Comparison of ENCODE assay signal across 1 cellular context in the genomic region with DNA sequence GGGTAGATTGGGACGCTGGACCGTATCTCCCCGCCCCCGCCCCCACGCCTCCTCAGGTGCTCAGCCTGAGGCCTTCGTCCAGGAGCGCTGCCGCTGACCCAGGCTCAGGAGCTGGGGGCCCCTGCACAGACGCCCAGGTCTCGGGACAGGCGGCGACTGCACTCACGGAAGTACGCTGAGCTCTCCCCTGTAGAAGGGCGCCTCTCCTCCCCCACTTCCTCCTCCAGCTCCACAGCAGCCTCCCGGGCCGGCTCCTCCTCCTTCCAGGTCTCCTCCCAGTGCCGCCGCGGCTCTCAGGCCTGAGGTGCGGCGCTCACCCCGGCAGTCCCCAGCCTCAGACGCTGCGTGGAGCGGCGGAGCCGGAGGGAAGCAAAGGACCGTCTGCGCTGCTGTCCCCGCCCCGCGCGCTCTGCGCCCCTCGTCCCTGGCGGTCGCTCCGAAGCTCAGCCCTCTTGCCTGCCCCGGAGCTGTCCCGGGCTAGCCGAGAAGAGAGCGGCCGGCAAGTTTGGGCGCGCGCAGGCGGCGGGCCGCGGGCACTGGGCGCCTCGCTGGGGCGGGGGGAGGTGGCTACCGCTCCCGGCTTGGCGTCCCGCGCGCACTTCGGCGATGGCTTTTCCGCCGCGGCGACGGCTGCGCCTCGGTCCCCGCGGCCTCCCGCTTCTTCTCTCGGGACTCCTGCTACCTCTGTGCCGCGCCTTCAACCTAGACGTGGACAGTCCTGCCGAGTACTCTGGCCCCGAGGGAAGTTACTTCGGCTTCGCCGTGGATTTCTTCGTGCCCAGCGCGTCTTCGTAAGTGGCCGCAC.
A peak's percentile ranks its signal among the peaks of the same experiment; 100 is the strongest.
TF ChIP-seq lines count a peak whose summit lies in the region.

A gene (plus strand): TSS at position 324 of the 805 bp plus-strand sequence. CDS start 283 bp downstream, at position 607.

TF ChIP-seq in HepG2, 621 proteins besides CTCF, POLR2A, EP300 and RAD21 (continued from another document and continues in another):
- TF ChIP-seq KLF11 (CRISPR knock-in tag; IDR thresholded peaks at IDR 0.05) (no peak), SOX5 (CRISPR knock-in tag; IDR thresholded peaks at IDR 0.05; ENCODE audit: borderline replicate concordance) (peak; percentile 40; the same call in 1 of the 2 replicates), ZNF101 (CRISPR knock-in tag; IDR thresholded peaks at IDR 0.05; ENCODE audit: borderline replicate concordance, low read depth) (0 out of 2 replicates have a peak, but pooled peaks have one; percentile 4), ZNF839 (CRISPR knock-in tag; IDR thresholded peaks at IDR 0.05; ENCODE audit: borderline replicate concordance) (peak; percentile 54; the same call in 1 of the 2 replicates), NR2C2 (CRISPR knock-in tag; IDR thresholded peaks at IDR 0.05; ENCODE audit: borderline replicate concordance) (peak; percentile 61; the same call in 1 of the 2 replicates), TEAD2 (CRISPR knock-in tag; IDR thresholded peaks at IDR 0.05) (no peak; the same call in 1 of the 2 replicates), FOXP1 (IDR thresholded peaks at IDR 0.05) (no peak), FOXP1 (CRISPR knock-in tag; IDR thresholded peaks at IDR 0.05) (peak; percentile 42; the same call in 1 of the 2 replicates), SOX13 (IDR thresholded peaks at IDR 0.05) (peak; percentile 42; the same call in 1 of the 2 replicates), SOX13 (CRISPR knock-in tag; conservative IDR thresholded peaks at IDR 0.05 in 1 of 2, IDR thresholded peaks at IDR 0.05 in 1 of 2) (no peak; a peak in 1 of 4 replicates), ZNF260 (CRISPR knock-in tag; IDR thresholded peaks at IDR 0.05; ENCODE audit: borderline replicate concordance, low read depth) (peak; percentile 95; the same call in 1 of the 2 replicates), MTF1 (CRISPR knock-in tag; IDR thresholded peaks at IDR 0.05) (no peak), ATF7 (IDR thresholded peaks at IDR 0.05) (no peak), ATF7 (CRISPR knock-in tag; IDR thresholded peaks at IDR 0.05) (no peak), GATAD1 (CRISPR knock-in tag; IDR thresholded peaks at IDR 0.05) (peak; percentile 59; the same call in 1 of the 2 replicates), MZF1 (CRISPR knock-in tag; IDR thresholded peaks at IDR 0.05; ENCODE audit: borderline replicate concordance) (no peak), EHMT2 (IDR thresholded peaks at IDR 0.05; ENCODE audit: borderline replicate concordance, low read depth, low read length) (no peak), HMG20B (CRISPR knock-in tag; conservative IDR thresholded peaks at IDR 0.05) (peak; percentile 48), ZKSCAN8 (CRISPR knock-in tag; IDR thresholded peaks at IDR 0.05; ENCODE audit: borderline replicate concordance) (peak; percentile 31; the same call in 1 of the 2 replicates), ZNF780A (CRISPR knock-in tag; IDR thresholded peaks at IDR 0.05) (no peak; the same call in 1 of the 2 replicates), ZNF619 (CRISPR knock-in tag; IDR thresholded peaks at IDR 0.05) (peak; percentile 89), ZNF678 (CRISPR knock-in tag; IDR thresholded peaks at IDR 0.05) (peak; percentile 40; the same call in 1 of the 2 replicates), DMAP1 (CRISPR knock-in tag; IDR thresholded peaks at IDR 0.05) (peak; percentile 64), ZNF605 (CRISPR knock-in tag; IDR thresholded peaks at IDR 0.05) (peak; percentile 88; the same call in 1 of the 2 replicates), TCF7L2 (IDR thresholded peaks at IDR 0.05; ENCODE audit: low read depth, low read length) (no peak), MYNN (CRISPR knock-in tag; IDR thresholded peaks at IDR 0.05; ENCODE audit: low read depth) (0 out of 2 replicates have a peak, but pooled peaks have one; percentile 19), ZNF17 (CRISPR knock-in tag; IDR thresholded peaks at IDR 0.05) (0 out of 2 replicates have a peak, but pooled peaks have one; percentile 51), ZNF432 (CRISPR knock-in tag; IDR thresholded peaks at IDR 0.05; ENCODE audit: borderline replicate concordance) (no peak), ZNF841 (CRISPR knock-in tag; IDR thresholded peaks at IDR 0.05; ENCODE audit: borderline replicate concordance) (0 out of 2 replicates have a peak, but pooled peaks have one; percentile 69), ZBTB3 (CRISPR knock-in tag; IDR thresholded peaks at IDR 0.05; ENCODE audit: borderline replicate concordance, low read depth) (0 out of 2 replicates have a peak, but pooled peaks have one; percentile 49), SMYD3 (CRISPR knock-in tag; IDR thresholded peaks at IDR 0.05) (no peak), MIER2 (CRISPR knock-in tag; IDR thresholded peaks at IDR 0.05) (no peak; the same call in 1 of the 2 replicates), SCMH1 (CRISPR knock-in tag; IDR thresholded peaks at IDR 0.05; ENCODE audit: borderline replicate concordance) (no peak), ELF1 (CRISPR knock-in tag; IDR thresholded peaks at IDR 0.05) (peak; percentile 90), ZNF230 (CRISPR knock-in tag; IDR thresholded peaks at IDR 0.05) (peak; percentile 88; the same call in 1 of the 2 replicates), ESRRA (CRISPR knock-in tag; IDR thresholded peaks at IDR 0.05; ENCODE audit: low read depth) (peak; percentile 22), DPF2 (CRISPR knock-in tag; IDR thresholded peaks at IDR 0.05; ENCODE audit: borderline replicate concordance, low read depth) (no peak), PRPF4 (IDR thresholded peaks at IDR 0.05; ENCODE audit: low read depth, low read length, poor library complexity, severe bottlenecking) (peak; percentile 74), ZNF446 (CRISPR knock-in tag; IDR thresholded peaks at IDR 0.05) (peak; percentile 93), HNRNPL (IDR thresholded peaks at IDR 0.05; ENCODE audit: low read depth, low read length) (0 out of 2 replicates have a peak, but pooled peaks have one; percentile 56), CAMTA2 (CRISPR knock-in tag; IDR thresholded peaks at IDR 0.05; ENCODE audit: borderline replicate concordance) (peak; percentile 89; the same call in 1 of the 2 replicates), SNRNP70 (IDR thresholded peaks at IDR 0.05; ENCODE audit: low read depth, low read length) (no peak), MAFK (conservative IDR thresholded peaks at IDR 0.05 in 1 of 2, IDR thresholded peaks at IDR 0.05 in 1 of 2; ENCODE audit: low read length in 2 of 2) (no peak), XRCC5 (optimal IDR thresholded peaks at IDR 0.05; ENCODE audit: low read length) (peak; percentile 93)
- TF ChIP-seq, protein P1, sequence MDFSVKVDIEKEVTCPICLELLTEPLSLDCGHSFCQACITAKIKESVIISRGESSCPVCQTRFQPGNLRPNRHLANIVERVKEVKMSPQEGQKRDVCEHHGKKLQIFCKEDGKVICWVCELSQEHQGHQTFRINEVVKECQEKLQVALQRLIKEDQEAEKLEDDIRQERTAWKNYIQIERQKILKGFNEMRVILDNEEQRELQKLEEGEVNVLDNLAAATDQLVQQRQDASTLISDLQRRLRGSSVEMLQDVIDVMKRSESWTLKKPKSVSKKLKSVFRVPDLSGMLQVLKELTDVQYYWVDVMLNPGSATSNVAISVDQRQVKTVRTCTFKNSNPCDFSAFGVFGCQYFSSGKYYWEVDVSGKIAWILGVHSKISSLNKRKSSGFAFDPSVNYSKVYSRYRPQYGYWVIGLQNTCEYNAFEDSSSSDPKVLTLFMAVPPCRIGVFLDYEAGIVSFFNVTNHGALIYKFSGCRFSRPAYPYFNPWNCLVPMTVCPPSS (IDR thresholded peaks at IDR 0.05) = no peak
- TF ChIP-seq, protein P2, sequence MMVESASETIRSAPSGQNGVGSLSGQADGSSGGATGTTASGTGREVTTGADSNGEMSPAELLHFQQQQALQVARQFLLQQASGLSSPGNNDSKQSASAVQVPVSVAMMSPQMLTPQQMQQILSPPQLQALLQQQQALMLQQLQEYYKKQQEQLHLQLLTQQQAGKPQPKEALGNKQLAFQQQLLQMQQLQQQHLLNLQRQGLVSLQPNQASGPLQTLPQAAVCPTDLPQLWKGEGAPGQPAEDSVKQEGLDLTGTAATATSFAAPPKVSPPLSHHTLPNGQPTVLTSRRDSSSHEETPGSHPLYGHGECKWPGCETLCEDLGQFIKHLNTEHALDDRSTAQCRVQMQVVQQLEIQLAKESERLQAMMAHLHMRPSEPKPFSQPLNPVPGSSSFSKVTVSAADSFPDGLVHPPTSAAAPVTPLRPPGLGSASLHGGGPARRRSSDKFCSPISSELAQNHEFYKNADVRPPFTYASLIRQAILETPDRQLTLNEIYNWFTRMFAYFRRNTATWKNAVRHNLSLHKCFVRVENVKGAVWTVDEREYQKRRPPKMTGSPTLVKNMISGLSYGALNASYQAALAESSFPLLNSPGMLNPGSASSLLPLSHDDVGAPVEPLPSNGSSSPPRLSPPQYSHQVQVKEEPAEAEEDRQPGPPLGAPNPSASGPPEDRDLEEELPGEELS (CRISPR knock-in tag; IDR thresholded peaks at IDR 0.05) = peak; percentile 82
- TF ChIP-seq, protein P3, sequence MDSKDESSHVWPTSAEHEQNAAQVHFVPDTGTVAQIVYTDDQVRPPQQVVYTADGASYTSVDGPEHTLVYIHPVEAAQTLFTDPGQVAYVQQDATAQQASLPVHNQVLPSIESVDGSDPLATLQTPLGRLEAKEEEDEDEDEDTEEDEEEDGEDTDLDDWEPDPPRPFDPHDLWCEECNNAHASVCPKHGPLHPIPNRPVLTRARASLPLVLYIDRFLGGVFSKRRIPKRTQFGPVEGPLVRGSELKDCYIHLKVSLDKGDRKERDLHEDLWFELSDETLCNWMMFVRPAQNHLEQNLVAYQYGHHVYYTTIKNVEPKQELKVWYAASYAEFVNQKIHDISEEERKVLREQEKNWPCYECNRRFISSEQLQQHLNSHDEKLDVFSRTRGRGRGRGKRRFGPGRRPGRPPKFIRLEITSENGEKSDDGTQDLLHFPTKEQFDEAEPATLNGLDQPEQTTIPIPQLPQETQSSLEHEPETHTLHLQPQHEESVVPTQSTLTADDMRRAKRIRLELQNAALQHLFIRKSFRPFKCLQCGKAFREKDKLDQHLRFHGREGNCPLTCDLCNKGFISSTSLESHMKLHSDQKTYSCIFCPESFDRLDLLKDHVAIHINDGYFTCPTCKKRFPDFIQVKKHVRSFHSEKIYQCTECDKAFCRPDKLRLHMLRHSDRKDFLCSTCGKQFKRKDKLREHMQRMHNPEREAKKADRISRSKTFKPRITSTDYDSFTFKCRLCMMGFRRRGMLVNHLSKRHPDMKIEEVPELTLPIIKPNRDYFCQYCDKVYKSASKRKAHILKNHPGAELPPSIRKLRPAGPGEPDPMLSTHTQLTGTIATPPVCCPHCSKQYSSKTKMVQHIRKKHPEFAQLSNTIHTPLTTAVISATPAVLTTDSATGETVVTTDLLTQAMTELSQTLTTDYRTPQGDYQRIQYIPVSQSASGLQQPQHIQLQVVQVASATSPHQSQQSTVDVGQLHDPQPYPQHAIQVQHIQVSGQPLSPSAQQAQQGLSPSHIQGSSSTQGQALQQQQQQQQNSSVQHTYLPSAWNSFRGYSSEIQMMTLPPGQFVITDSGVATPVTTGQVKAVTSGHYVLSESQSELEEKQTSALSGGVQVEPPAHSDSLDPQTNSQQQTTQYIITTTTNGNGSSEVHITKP (CRISPR knock-in tag; IDR thresholded peaks at IDR 0.05; ENCODE audit: low read depth) = peak; percentile 52; the same call in 1 of the 2 replicates
- TF ChIP-seq, protein P4, sequence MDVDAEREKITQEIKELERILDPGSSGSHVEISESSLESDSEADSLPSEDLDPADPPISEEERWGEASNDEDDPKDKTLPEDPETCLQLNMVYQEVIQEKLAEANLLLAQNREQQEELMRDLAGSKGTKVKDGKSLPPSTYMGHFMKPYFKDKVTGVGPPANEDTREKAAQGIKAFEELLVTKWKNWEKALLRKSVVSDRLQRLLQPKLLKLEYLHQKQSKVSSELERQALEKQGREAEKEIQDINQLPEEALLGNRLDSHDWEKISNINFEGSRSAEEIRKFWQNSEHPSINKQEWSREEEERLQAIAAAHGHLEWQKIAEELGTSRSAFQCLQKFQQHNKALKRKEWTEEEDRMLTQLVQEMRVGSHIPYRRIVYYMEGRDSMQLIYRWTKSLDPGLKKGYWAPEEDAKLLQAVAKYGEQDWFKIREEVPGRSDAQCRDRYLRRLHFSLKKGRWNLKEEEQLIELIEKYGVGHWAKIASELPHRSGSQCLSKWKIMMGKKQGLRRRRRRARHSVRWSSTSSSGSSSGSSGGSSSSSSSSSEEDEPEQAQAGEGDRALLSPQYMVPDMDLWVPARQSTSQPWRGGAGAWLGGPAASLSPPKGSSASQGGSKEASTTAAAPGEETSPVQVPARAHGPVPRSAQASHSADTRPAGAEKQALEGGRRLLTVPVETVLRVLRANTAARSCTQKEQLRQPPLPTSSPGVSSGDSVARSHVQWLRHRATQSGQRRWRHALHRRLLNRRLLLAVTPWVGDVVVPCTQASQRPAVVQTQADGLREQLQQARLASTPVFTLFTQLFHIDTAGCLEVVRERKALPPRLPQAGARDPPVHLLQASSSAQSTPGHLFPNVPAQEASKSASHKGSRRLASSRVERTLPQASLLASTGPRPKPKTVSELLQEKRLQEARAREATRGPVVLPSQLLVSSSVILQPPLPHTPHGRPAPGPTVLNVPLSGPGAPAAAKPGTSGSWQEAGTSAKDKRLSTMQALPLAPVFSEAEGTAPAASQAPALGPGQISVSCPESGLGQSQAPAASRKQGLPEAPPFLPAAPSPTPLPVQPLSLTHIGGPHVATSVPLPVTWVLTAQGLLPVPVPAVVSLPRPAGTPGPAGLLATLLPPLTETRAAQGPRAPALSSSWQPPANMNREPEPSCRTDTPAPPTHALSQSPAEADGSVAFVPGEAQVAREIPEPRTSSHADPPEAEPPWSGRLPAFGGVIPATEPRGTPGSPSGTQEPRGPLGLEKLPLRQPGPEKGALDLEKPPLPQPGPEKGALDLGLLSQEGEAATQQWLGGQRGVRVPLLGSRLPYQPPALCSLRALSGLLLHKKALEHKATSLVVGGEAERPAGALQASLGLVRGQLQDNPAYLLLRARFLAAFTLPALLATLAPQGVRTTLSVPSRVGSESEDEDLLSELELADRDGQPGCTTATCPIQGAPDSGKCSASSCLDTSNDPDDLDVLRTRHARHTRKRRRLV (CRISPR knock-in tag; IDR thresholded peaks at IDR 0.05) = peak; percentile 67; the same call in 1 of the 2 replicates
- TF ChIP-seq, protein P5, sequence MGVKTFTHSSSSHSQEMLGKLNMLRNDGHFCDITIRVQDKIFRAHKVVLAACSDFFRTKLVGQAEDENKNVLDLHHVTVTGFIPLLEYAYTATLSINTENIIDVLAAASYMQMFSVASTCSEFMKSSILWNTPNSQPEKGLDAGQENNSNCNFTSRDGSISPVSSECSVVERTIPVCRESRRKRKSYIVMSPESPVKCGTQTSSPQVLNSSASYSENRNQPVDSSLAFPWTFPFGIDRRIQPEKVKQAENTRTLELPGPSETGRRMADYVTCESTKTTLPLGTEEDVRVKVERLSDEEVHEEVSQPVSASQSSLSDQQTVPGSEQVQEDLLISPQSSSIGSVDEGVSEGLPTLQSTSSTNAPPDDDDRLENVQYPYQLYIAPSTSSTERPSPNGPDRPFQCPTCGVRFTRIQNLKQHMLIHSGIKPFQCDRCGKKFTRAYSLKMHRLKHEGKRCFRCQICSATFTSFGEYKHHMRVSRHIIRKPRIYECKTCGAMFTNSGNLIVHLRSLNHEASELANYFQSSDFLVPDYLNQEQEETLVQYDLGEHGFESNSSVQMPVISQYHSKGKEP (CRISPR knock-in tag; IDR thresholded peaks at IDR 0.05) = peak; percentile 69
- TF ChIP-seq, protein P6, sequence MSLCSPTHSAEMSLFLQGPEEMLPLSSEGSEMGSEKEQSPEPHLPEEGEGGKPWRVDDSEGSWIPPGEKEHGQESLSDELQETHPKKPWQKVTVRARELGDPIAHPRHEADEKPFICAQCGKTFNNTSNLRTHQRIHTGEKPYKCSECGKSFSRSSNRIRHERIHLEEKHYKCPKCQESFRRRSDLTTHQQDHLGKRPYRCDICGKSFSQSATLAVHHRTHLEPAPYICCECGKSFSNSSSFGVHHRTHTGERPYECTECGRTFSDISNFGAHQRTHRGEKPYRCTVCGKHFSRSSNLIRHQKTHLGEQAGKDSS (CRISPR knock-in tag; IDR thresholded peaks at IDR 0.05; ENCODE audit: borderline replicate concordance, low read depth) = peak; percentile 81
